In genomic region chr3:40120816-40121215, GRCh38 we compare ENCODE assay signal across 11 cellular contexts.
A peak's percentile ranks its signal among the peaks of the same experiment; 100 is the strongest.
DNase-seq lines count a peak whose midpoint lies in the region; ATAC-seq, FAIRE-seq and TF ChIP-seq lines count a peak whose summit lies in the region.
"Had no signal": no experiment of that assay in that cellular context is flagged by ENCODE, and none has a peak within 500 bp of the region (broad histone marks: within the 10 kb centered on the region; RNA-seq: fewer than 3 reads in every experiment).

No MANE protein-coding gene starts in this region.

- H3K4me3 Mint-ChIP-seq in nephron: no peak overlapping the region
- H3K4me3 Mint-ChIP-seq in stimulated activated naive CD8-positive, alpha-beta T cell treated with anti-CD3 and anti-CD28 coated beads, Interleukin-15, amount 100 ng/mL, for 72 hours: no peak overlapping the region
- H3K4me3 Mint-ChIP-seq: activated T-helper 17 cell treated with anti-CD3 and anti-CD28 coated beads, Interleukin-2, amount 50 U/mL, for 72 hours had no signal

- H3K4me3 ChIP-seq in K562 (no peak overlapping the region), trophoblast cell (ENCODE audit: low read depth, low read length) (no peak overlapping the region), prostate gland (no peak overlapping the region)

- no peak overlapping the region for H3K4ac ChIP-seq in trophoblast cell (ENCODE audit: low read depth, low read length)

- no peak for TF ChIP-seq RAD21 in K562 (CRISPR knock-in tag; conservative IDR thresholded peaks at IDR 0.05 in 1 of 2, IDR thresholded peaks at IDR 0.05 in 1 of 2)

- no peak overlapping the region for H2BK120ac ChIP-seq in trophoblast cell (ENCODE audit: insufficient read depth, low read length, poor library complexity)

- H3K27me3 ChIP-seq in K562 (ENCODE audit: control insufficient read depth in 2 of 2, insufficient read depth in 2 of 2, low read length in 2 of 2): no peaks in the 10 kb centered on the region; a peak in 1 of 5 replicates
- H3K27me3 ChIP-seq in trophoblast cell (ENCODE audit: insufficient read depth, low read length): no peaks in the 10 kb centered on the region
- no peaks in the 10 kb centered on the region for H3K27me3 ChIP-seq in prostate gland (replicated peaks; ENCODE audit: insufficient read depth)

- H4K8ac ChIP-seq in trophoblast cell (ENCODE audit: low read depth, low read length): no peak overlapping the region

- no peak for FAIRE-seq in K562 (lab: Jason Lieb, UNC)

- H3K9me3 ChIP-seq in K562 (replicated peaks; ENCODE audit: control insufficient read depth, insufficient read depth, low read depth, low read length) (no peaks in the 10 kb centered on the region), trophoblast cell (ENCODE audit: insufficient read depth, low read depth, low read length) (no peaks in the 10 kb centered on the region), prostate gland (no peaks in the 10 kb centered on the region)

- intact Hi-C loops in K562 (cut with micrococcal nuclease) (no loop called here), prostate gland (cut with DNase I) (no loop called here), sciatic nerve (cut with DNase I) (no loop called here)

- no peaks in the 10 kb centered on the region for H4K20me1 ChIP-seq in K562 (replicated peaks; ENCODE audit: control insufficient read depth, insufficient read depth, low read length)

- H3K9ac ChIP-seq in K562 (ENCODE audit: insufficient read depth in 1 of 2, low read depth in 2 of 2, low read length in 2 of 2) (no peak overlapping the region), trophoblast cell (ENCODE audit: low read length) (no peak overlapping the region)

- no peak overlapping the region for H3K18ac ChIP-seq in trophoblast cell (ENCODE audit: low read length)

- H2BK5ac ChIP-seq in trophoblast cell (ENCODE audit: low read depth, low read length, poor library complexity): no peak overlapping the region

- no peak overlapping the region for H3K4me2 ChIP-seq in K562 (ENCODE audit: insufficient read depth, low read length)
- H3K4me2 ChIP-seq in trophoblast cell (ENCODE audit: low read length): no peak overlapping the region

- H3K79me2 ChIP-seq in K562 (ENCODE audit: control insufficient read depth, insufficient read depth, low read length) (no peaks in the 10 kb centered on the region), trophoblast cell (ENCODE audit: control insufficient read depth, insufficient read depth, low read length, poor library complexity) (no peaks in the 10 kb centered on the region)

- H2AFZ ChIP-seq in K562 (ENCODE audit: low read depth, low read length) (no peak overlapping the region), trophoblast cell (ENCODE audit: insufficient read depth, low read length, poor library complexity) (no peak overlapping the region)

- H3K27ac Mint-ChIP-seq in nephron: peak overlapping the region; percentile 28 to 60 (median 28)
- H3K27ac Mint-ChIP-seq in stimulated activated naive CD8-positive, alpha-beta T cell treated with anti-CD3 and anti-CD28 coated beads, Interleukin-15, amount 100 ng/mL, for 72 hours: no peak overlapping the region
- H3K27ac Mint-ChIP-seq: activated T-helper 17 cell treated with anti-CD3 and anti-CD28 coated beads, Interleukin-2, amount 50 U/mL, for 72 hours had no signal

- no peak overlapping the region for H2AK5ac ChIP-seq in trophoblast cell (ENCODE audit: low read length)

- H3K27me3 Mint-ChIP-seq in nephron (ENCODE audit: low read depth): no peaks in the 10 kb centered on the region
- H3K27me3 Mint-ChIP-seq in stimulated activated naive CD8-positive, alpha-beta T cell treated with anti-CD3 and anti-CD28 coated beads, Interleukin-15, amount 100 ng/mL, for 72 hours: no peaks in the 10 kb centered on the region

- no peak overlapping the region for H2BK12ac ChIP-seq in trophoblast cell (ENCODE audit: low read length)

- H4K91ac ChIP-seq in trophoblast cell (ENCODE audit: low read depth, low read length): no peak overlapping the region

- H3K23ac ChIP-seq in trophoblast cell (ENCODE audit: low read length): no peak overlapping the region

- in situ Hi-C loops in K562 (cut with MboI): no loop called here

- H3K4me1 Mint-ChIP-seq in nephron: peaks cover 14% of the 10 kb centered on the region
- H3K4me1 Mint-ChIP-seq in stimulated activated naive CD8-positive, alpha-beta T cell treated with anti-CD3 and anti-CD28 coated beads, Interleukin-15, amount 100 ng/mL, for 72 hours: no peaks in the 10 kb centered on the region
- H3K4me1 Mint-ChIP-seq: activated T-helper 17 cell treated with anti-CD3 and anti-CD28 coated beads, Interleukin-2, amount 50 U/mL, for 72 hours had no signal

- no peaks in the 10 kb centered on the region for H3K36me3 Mint-ChIP-seq in nephron (ENCODE audit: low read depth)

- TF ChIP-seq POLR2A in K562 (conservative IDR thresholded peaks at IDR 0.05) (no peak), prostate gland (IDR thresholded peaks at IDR 0.05) (no peak)

- POLR2A ChIA-PET in K562 (lab: Yijun Ruan, JAX): interaction anchor here (0.9 kb wide), 1 partner anchor 32 kb away, joined by 4 read pairs; no protein-coding TSS in a partner anchor

- no peak overlapping the region for H4K12ac ChIP-seq in trophoblast cell (ENCODE audit: low read depth, low read length)

- 0% methylated on average over 3 of the region's 3 CpGs for WGBS in K562 (ENCODE audit: insufficient coverage, low coverage, missing lambda C conversion rate)
- WGBS in trophoblast cell (ENCODE audit: extremely low coverage, insufficient coverage, insufficient read length): no CpG with 5 or more reads among the region's 3 CpGs
- WGBS in prostate gland: 60% methylated on average over 3 of the region's 3 CpGs

- ATAC-seq in K562 (0 out of 3 replicates have a peak, but pooled peaks have one; percentile 33), sciatic nerve (no peak)
- no peak for ATAC-seq in stimulated activated naive CD8-positive, alpha-beta T cell treated with anti-CD3 and anti-CD28 coated beads, Interleukin-15, amount 100 ng/mL, for 72 hours
- ATAC-seq: activated T-helper 17 cell treated with anti-CD3 and anti-CD28 coated beads, Interleukin-2, amount 50 U/mL, for 72 hours had no signal

- H3K14ac ChIP-seq in trophoblast cell (ENCODE audit: low read length): no peak overlapping the region

- no peaks in the 10 kb centered on the region for H3K9me3 Mint-ChIP-seq in nephron
- H3K9me3 Mint-ChIP-seq in stimulated activated naive CD8-positive, alpha-beta T cell treated with anti-CD3 and anti-CD28 coated beads, Interleukin-15, amount 100 ng/mL, for 72 hours: no peaks in the 10 kb centered on the region
- H3K9me3 Mint-ChIP-seq: activated T-helper 17 cell treated with anti-CD3 and anti-CD28 coated beads, Interleukin-2, amount 50 U/mL, for 72 hours had no signal

- no peaks in the 10 kb centered on the region for H3K36me3 ChIP-seq in K562 (ENCODE audit: control insufficient read depth, insufficient read depth, low read length)
- H3K36me3 ChIP-seq in trophoblast cell (ENCODE audit: control insufficient read depth in 1 of 2, insufficient read depth in 2 of 2, low read length in 2 of 2): no peaks in the 10 kb centered on the region
- no peaks in the 10 kb centered on the region for H3K36me3 ChIP-seq in prostate gland

- H3K4me1 ChIP-seq in K562 (replicated peaks in 1 of 2; ENCODE audit: control insufficient read depth in 2 of 2, insufficient read depth in 2 of 2, low read length in 2 of 2) (no peaks in the 10 kb centered on the region), trophoblast cell (ENCODE audit: control insufficient read depth in 1 of 2, insufficient read depth in 2 of 2, low read length in 2 of 2) (no peaks in the 10 kb centered on the region), prostate gland (replicated peaks) (no peaks in the 10 kb centered on the region)

- CTCF ChIA-PET in K562 (lab: Yijun Ruan, JAX; ENCODE audit: low intra/inter-chr PET ratio): interaction anchor here (0.6 kb wide), 2 partner anchors 420 to 641 kb away, joined by 3 read pairs; no protein-coding TSS in a partner anchor

- no peak for TF ChIP-seq EP300 in K562 (IDR thresholded peaks at IDR 0.05; ENCODE audit: low read length)

- DNase-seq in DMS53 treated with DMSO at 0.1 percent for 48 hours (lab: John Stamatoyannopoulos, UW; ENCODE audit: unreplicated experiment): peak; percentile 5
- DNase-seq in HS-5 (ENCODE audit: low read depth): peak; percentile 39
- DNase-seq in K562 (ENCODE audit: extremely low read depth in 1 of 4, low spot score in 3 of 4): no peak
- no peak for DNase-seq in stimulated activated naive CD8-positive, alpha-beta T cell treated with anti-CD3 and anti-CD28 coated beads, Interleukin-15, amount 100 ng/mL, for 72 hours
- no peak for DNase-seq in trophoblast cell
- DNase-seq in prostate gland (ENCODE audit: low spot score): no peak
- no peak for DNase-seq in sciatic nerve (ENCODE audit: low spot score)
- DNase-seq: NCI-H187 treated with DMSO at 0.1 percent for 48 hours; stimulated activated CD4-positive, alpha-beta T cell treated with anti-CD3 and anti-CD28 coated beads, Interleukin-12 subunit alpha, Interleukin-12 subunit beta, amount 100 ng/mL, for 4 hours had no signal

- TF ChIP-seq CTCF in K562 (IDR thresholded peaks at IDR 0.05 in 2 of 3, conservative IDR thresholded peaks at IDR 0.05 in 1 of 3; ENCODE audit: insufficient read depth in 2 of 3, low read depth in 1 of 3, low read length in 3 of 3) (no peak), nephron (IDR thresholded peaks at IDR 0.05; ENCODE audit: unreplicated experiment in 3 of 3) (no peak), prostate gland (IDR thresholded peaks at IDR 0.05) (no peak)

- no peaks in the 10 kb centered on the region for H3K79me1 ChIP-seq in trophoblast cell (ENCODE audit: low read length)

- H3K27ac ChIP-seq in K562 (ENCODE audit: extremely low read depth, low read depth, low read length) (no peak overlapping the region), trophoblast cell (ENCODE audit: low read depth, low read length) (no peak overlapping the region), prostate gland (no peak overlapping the region)

- no peaks in the 10 kb centered on the region for H3K9me1 ChIP-seq in K562 (ENCODE audit: control insufficient read depth, insufficient read depth, low read length)

- no TSS peak for BruUV-seq in K562 (replicated peaks; lab: Mats Ljungman, UMichigan)

TF ChIP-seq in K562, 482 proteins besides CTCF, POLR2A, EP300 and RAD21 (continues in another document):
- TF ChIP-seq ZFP1 (CRISPR knock-in tag; IDR thresholded peaks at IDR 0.05) (no peak), FOXP1 (CRISPR knock-in tag; IDR thresholded peaks at IDR 0.05) (no peak)

Comparison
In these comparisons a context has a peak if more than half of its experiments do, and no peak if none do; other contexts are left out.
1. DNase-seq: peak in DMS53 treated with DMSO at 0.1 percent for 48 hours (single experiment) and HS-5 (single experiment); none in K562 (0 of 4), stimulated activated naive CD8-positive, alpha-beta T cell treated with anti-CD3 and anti-CD28 coated beads, Interleukin-15, amount 100 ng/mL, for 72 hours (0 of 2), trophoblast cell (0 of 2), prostate gland (single experiment) and sciatic nerve (single experiment).
2. H3K27ac Mint-ChIP-seq: peak in nephron (3 of 3); none in stimulated activated naive CD8-positive, alpha-beta T cell treated with anti-CD3 and anti-CD28 coated beads, Interleukin-15, amount 100 ng/mL, for 72 hours (0 of 2).